Comparison of ENCODE assay signal across 8 cellular contexts in the genomic region with DNA sequence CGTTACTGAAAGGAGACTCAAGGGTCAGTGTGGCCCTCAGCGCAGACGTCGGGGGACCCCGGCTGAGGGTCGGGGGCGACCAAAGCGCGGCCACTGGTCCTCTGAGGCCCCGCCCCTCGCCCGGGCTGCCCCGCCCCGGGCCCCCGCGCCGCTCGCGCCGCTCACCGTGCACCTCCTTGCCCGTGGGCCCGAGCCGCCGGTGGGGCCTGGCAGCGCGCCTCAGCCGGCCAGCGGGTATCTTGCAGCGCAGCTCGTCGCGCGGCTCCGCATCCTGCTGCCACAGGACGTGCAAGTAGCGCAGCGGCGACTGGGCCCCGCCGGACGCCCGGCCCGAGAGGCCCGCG. TPM values are rescaled to one million over a fixed set of nuclear protein-coding genes. Genes with fewer than 3 reads are reported as not detected.
DNase-seq lines count a peak whose midpoint lies in the region; ATAC-seq and TF ChIP-seq lines count a peak whose summit lies in the region.

No MANE protein-coding gene starts in this region.

- no peak for TF ChIP-seq EP300 in SK-N-SH (IDR thresholded peaks at IDR 0.05; ENCODE audit: borderline replicate concordance in 1 of 2, low read depth in 1 of 2, low read length in 1 of 2)

- peak overlapping the region; percentile 74 for H3K4me3 Mint-ChIP-seq in central memory CD8-positive, alpha-beta T cell

- CTCF ChIA-PET in SK-N-SH (lab: Yijun Ruan, JAX): interaction anchor here (0.7 to 4.2 kb wide), 6 partner anchors 9 to 63 kb away, joined by 3 to 20 read pairs (median 4); a partner anchor contains a TSS

- peak overlapping the region; percentile 91 for H3K4me2 ChIP-seq in SK-N-SH

- peaks cover 22% of the 10 kb centered on the region for H3K4me1 Mint-ChIP-seq in central memory CD8-positive, alpha-beta T cell

- H3K9ac ChIP-seq in SK-N-SH: peak overlapping the region; percentile 79

- 0% methylated on average over 4 of the region's 46 CpGs for WGBS in SK-N-SH (ENCODE audit: low lambda C conversion rate)
- WGBS in lung, 2 donors: 0% methylated on average over 44 to 46 of the region's 46 CpGs

- peaks cover 5 to 13% of the 10 kb centered on the region in 2 experiments for H3K36me3 ChIP-seq in SK-N-SH (replicated peaks in 1 of 2; ENCODE audit: control insufficient read depth in 1 of 2, insufficient read depth in 2 of 2, low read length in 1 of 2)
- peaks cover 4 to 13% of the 10 kb centered on the region in 2 donors for H3K36me3 ChIP-seq in lung (ENCODE audit: control insufficient read depth in 2 of 2, insufficient read depth in 2 of 2, low read length in 2 of 2)

- POLR2A ChIA-PET in SK-N-SH (lab: Yijun Ruan, JAX): interaction anchor here (0.7 to 1.4 kb wide), 7 partner anchors 20 to 146 kb away, joined by 3 to 7 read pairs (median 5); a partner anchor contains a TSS

- H3K27me3 ChIP-seq in SK-N-SH (ENCODE audit: insufficient read depth) (no peaks in the 10 kb centered on the region), lung (ENCODE audit: control insufficient read depth, insufficient read depth) (no peaks in the 10 kb centered on the region)

- H3K27me3 Mint-ChIP-seq in central memory CD8-positive, alpha-beta T cell: no peaks in the 10 kb centered on the region

- peak; percentile 30 for ATAC-seq in Right ventricle myocardium inferior
- ATAC-seq in HG03025 (IDR thresholded peaks at IDR 0.05; ENCODE audit: low FRiP score, unreplicated experiment): peak; percentile 38
- ATAC-seq in central memory CD8-positive, alpha-beta T cell (replicated peaks; ENCODE audit: extremely low read depth, poor library complexity, severe bottlenecking): peak; percentile 35
- peak; percentile 38 for ATAC-seq in lung (ENCODE audit: insufficient read depth, low FRiP score)

- intact Hi-C loops in Right ventricle myocardium inferior (cut with DNase I): loop anchor here (5.0 kb wide), 1 partner anchor 36 kb away; a partner anchor contains a TSS
- intact Hi-C loops in cardiac septum (cut with DNase I): no loop called here

- no peak for TF ChIP-seq RAD21 in SK-N-SH (IDR thresholded peaks at IDR 0.05; ENCODE audit: low read length)

- peaks cover 25% of the 10 kb centered on the region for H3F3A ChIP-seq in SK-N-SH (replicated peaks; ENCODE audit: insufficient read depth)

- TF ChIP-seq CTCF in SK-N-SH (IDR thresholded peaks at IDR 0.05): no peak
- no peak for TF ChIP-seq CTCF in lung (IDR thresholded peaks at IDR 0.05; ENCODE audit: control extremely low read depth, extremely low read depth)

- H3K27ac Mint-ChIP-seq in central memory CD8-positive, alpha-beta T cell (ENCODE audit: low read depth): no peak overlapping the region

- peak; percentile 79 for DNase-seq in Right ventricle myocardium inferior (ENCODE audit: missing footprints)
- no peak for DNase-seq in cardiac septum (ENCODE audit: low spot score)
- peak; percentile 85 for DNase-seq in SK-N-SH
- DNase-seq in central memory CD8-positive, alpha-beta T cell (ENCODE audit: low spot score in 2 of 2): no peak
- no peak for DNase-seq in lung (ENCODE audit: low spot score)
- peak; percentile 9 to 14 for DNase-seq in stimulated activated CD8-positive, alpha-beta memory T cell treated with anti-CD3 and anti-CD28 coated beads, Interleukin-7, amount 100 ng/mL, for 1 hour (ENCODE audit: low read depth in 2 of 2)
- DNase-seq in central memory CD4-positive, alpha-beta T cell: no peak

- H3K9me3 Mint-ChIP-seq in central memory CD8-positive, alpha-beta T cell: no peaks in the 10 kb centered on the region

- H2AFZ ChIP-seq in SK-N-SH (ENCODE audit: low read depth): peak overlapping the region; percentile 70; the same call in 1 of the 2 replicates

- H3K4me3 ChIP-seq in SK-N-SH (ENCODE audit: low read depth in 2 of 2, low read length in 1 of 2): peak overlapping the region; percentile 63 to 88
- peak overlapping the region; percentile 93 for H3K4me3 ChIP-seq in lung

- no peaks in the 10 kb centered on the region for H3K9me2 ChIP-seq in SK-N-SH

- no peaks in the 10 kb centered on the region for H4K20me1 ChIP-seq in SK-N-SH (ENCODE audit: insufficient read depth)

- H3K79me2 ChIP-seq in SK-N-SH (ENCODE audit: insufficient read depth): peaks cover 48% of the 10 kb centered on the region

- peaks cover 16% of the 10 kb centered on the region for H3K36me3 Mint-ChIP-seq in central memory CD8-positive, alpha-beta T cell (ENCODE audit: insufficient read depth)

- H3K27ac ChIP-seq in SK-N-SH (ENCODE audit: low read depth in 2 of 2, low read length in 1 of 2) (peak overlapping the region; percentile 79 to 88), lung (ENCODE audit: low read depth in 1 of 2, low read length in 1 of 2) (peak overlapping the region; percentile 85 to 90)

- H3K4me1 ChIP-seq in SK-N-SH (ENCODE audit: control insufficient read depth in 1 of 2, insufficient read depth in 2 of 2, low read depth in 1 of 2, low read length in 1 of 2) (peaks cover 9 to 10% of the 10 kb centered on the region in 2 experiments; a peak in 2 of 4 replicates), lung (ENCODE audit: control insufficient read depth in 2 of 2, insufficient read depth in 2 of 2, low read length in 2 of 2) (peaks cover 6 to 21% of the 10 kb centered on the region in 2 donors)

- H3K9me3 ChIP-seq in SK-N-SH (peaks cover 10% of the 10 kb centered on the region; the same call in 1 of the 2 replicates), lung (ENCODE audit: control insufficient read depth in 2 of 2, insufficient read depth in 1 of 2, low read length in 1 of 2) (no peaks in the 10 kb centered on the region)

TF ChIP-seq in SK-N-SH, 30 proteins besides CTCF, POLR2A, EP300 and RAD21:
- peak; percentile 12; the same call in 1 of the 2 replicates for TF ChIP-seq NRF1 (IDR thresholded peaks at IDR 0.05; ENCODE audit: low read depth, low read length)
- no peak for TF ChIP-seq FOXM1 (IDR thresholded peaks at IDR 0.05; ENCODE audit: low read depth)

RNA-seq across cellular contexts. Expression of a gene that starts 0.4 kb away (rescaled TPM):
- total RNA-seq in Right ventricle myocardium inferior (16.0 TPM), cardiac septum (15.7 TPM), lung (10 to 100 TPM; 19.8 to 31.8 TPM)
- polyA plus RNA-seq in SK-N-SH (2012; rRNA removed) (27.5 and 27.6 TPM in 2 replicates), lung (10 to 100 TPM; 19.3 to 20.2 TPM)
- polyA plus RNA-seq in SK-N-SH (2012; cell fraction: cytosol; rRNA removed): 15.9 and 21.5 TPM in 2 replicates
- polyA plus RNA-seq in SK-N-SH (2012; cell fraction: nucleus; rRNA removed): 57.6 and 61.4 TPM in 2 replicates

RNA-seq across cellular contexts. Expression of a gene that starts 5.5 kb away (rescaled TPM):
- total RNA-seq in Right ventricle myocardium inferior (385 TPM), cardiac septum (255 TPM), lung (100 to 1,000 TPM; 281 to 420 TPM)
- polyA plus RNA-seq in SK-N-SH (2012; rRNA removed) (478 and 642 TPM in 2 replicates), lung (100 to 1,000 TPM; 175 to 224 TPM)
- polyA plus RNA-seq in SK-N-SH (2012; cell fraction: cytosol; rRNA removed): 510 and 587 TPM in 2 replicates
- 152 and 266 TPM in 2 replicates for polyA plus RNA-seq in SK-N-SH (2012; cell fraction: nucleus; rRNA removed)

RNA-seq across cellular contexts. Expression of a gene that starts 20.5 kb away (rescaled TPM):
- total RNA-seq in Right ventricle myocardium inferior: not detected
- total RNA-seq in cardiac septum: not detected
- polyA plus RNA-seq in SK-N-SH (2012; rRNA removed): not detected in 2 replicates
- not detected in 2 replicates for polyA plus RNA-seq in SK-N-SH (2012; cell fraction: cytosol; rRNA removed)
- 0.13 and 0.50 TPM in 2 replicates for polyA plus RNA-seq in SK-N-SH (2012; cell fraction: nucleus; rRNA removed)
- total RNA-seq in lung: not detected
- not detected for polyA plus RNA-seq in lung

RNA-seq across cellular contexts. Expression of a gene that starts 36.0 kb away (rescaled TPM):
- total RNA-seq in Right ventricle myocardium inferior (44.1 TPM), cardiac septum (24.0 TPM), lung (10 to 100 TPM; 11.7 to 17.2 TPM)
- polyA plus RNA-seq in SK-N-SH (2012; rRNA removed) (20.3 and 24.2 TPM in 2 replicates), lung (10 to 100 TPM in 1 of 2 donors, 1 to 10 TPM in 1; 9.3 to 31.1 TPM)
- 11.1 and 17.2 TPM in 2 replicates for polyA plus RNA-seq in SK-N-SH (2012; cell fraction: cytosol; rRNA removed)
- 31.2 and 33.0 TPM in 2 replicates for polyA plus RNA-seq in SK-N-SH (2012; cell fraction: nucleus; rRNA removed)

Comparison
In these comparisons a context has a peak if more than half of its experiments do, and no peak if none do; other contexts are left out.
1. DNase-seq: peak in Right ventricle myocardium inferior (single experiment), SK-N-SH (single experiment) and stimulated activated CD8-positive, alpha-beta memory T cell treated with anti-CD3 and anti-CD28 coated beads, Interleukin-7, amount 100 ng/mL, for 1 hour (2 of 2); none in cardiac septum (single experiment), central memory CD8-positive, alpha-beta T cell (0 of 2), lung (single experiment) and central memory CD4-positive, alpha-beta T cell (single experiment).
2. Peak in every context shown above with its lines, with median percentiles within 50 percentile points of each other: ATAC-seq.